1 cellular context compared by ENCODE assay signal in genomic region chr2:9473985-9474360, GRCh38.
TF ChIP-seq lines count a peak whose summit lies in the region.

No MANE protein-coding gene starts in this region.

TF ChIP-seq in HCT116, 20 proteins besides CTCF, POLR2A, EP300 and RAD21 (continued from another document):
- TF ChIP-seq ZBTB33 (IDR thresholded peaks at IDR 0.05; ENCODE audit: extremely low read depth, insufficient replicate concordance, low read length) (no peak), SP1 (IDR thresholded peaks at IDR 0.05; ENCODE audit: low read depth) (no peak), YY1 (IDR thresholded peaks at IDR 0.05; ENCODE audit: extremely low read depth, insufficient replicate concordance, low read depth, low read length) (no peak), POLR2AphosphoS5 (IDR thresholded peaks at IDR 0.05; ENCODE audit: low read depth, low read length) (no peak), SIN3A (IDR thresholded peaks at IDR 0.05; ENCODE audit: low read depth) (no peak)
